In the genomic region with DNA sequence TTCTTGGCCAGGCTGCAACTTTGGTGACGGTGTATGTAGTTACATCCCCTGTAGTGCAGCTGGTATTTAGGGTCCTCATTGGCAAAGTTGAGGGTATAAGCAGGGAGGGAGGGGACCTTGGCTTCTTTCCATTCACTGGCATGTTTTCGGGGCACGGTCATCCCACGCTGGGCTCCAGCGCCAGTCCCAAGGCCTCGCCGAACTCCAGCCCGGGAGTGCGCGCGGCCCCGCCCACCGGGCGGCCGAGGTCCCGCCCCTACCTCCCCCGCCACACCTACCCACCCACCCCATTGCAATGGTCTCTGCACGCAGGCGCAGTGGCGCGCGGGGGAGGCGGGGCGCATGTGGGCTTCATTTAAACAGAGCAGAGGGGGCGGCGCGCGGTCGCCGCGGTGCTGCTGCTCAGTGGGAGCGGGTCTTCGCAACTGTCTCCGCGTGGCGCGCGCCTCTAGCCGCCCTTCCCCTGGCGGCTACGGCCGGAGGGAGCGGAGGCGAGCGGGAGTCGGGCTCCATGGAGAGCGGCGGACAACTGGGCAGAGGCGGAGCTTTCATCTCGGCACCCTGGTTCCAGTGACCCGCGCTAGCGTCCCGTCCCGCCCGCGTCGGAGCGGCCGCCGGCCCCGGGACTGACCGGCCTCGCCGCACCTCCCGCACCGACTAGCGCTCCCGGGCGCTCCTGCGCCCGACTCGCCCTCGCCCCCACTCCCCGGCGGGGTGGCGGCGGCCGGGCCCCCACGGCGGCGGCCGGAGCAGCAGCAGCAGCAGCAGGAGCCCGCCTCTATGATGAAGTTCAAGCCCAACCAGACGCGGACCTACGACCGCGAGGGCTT, we compare ENCODE assay signal across 8 cellular contexts. TPM values are rescaled to one million over a fixed set of nuclear protein-coding genes. Genes with fewer than 3 reads are reported as not detected.
DNase-seq lines count a peak whose midpoint lies in the region; ATAC-seq, FAIRE-seq and TF ChIP-seq lines count a peak whose summit lies in the region.
"Not testable (repeated sequence)": the region's sequence is repeated elsewhere in the genome, so short reads cannot be mapped to it uniquely, and the experiment has no call there.

A gene (plus strand): TSS at position 383 of the 830 bp plus-strand sequence. CDS start 398 bp downstream, at position 781.

- DNase-seq in EH (ENCODE audit: low read depth) (peak; percentile 93), H54 (ENCODE audit: insufficient read length, low spot score) (peak; percentile 89), RWPE2 (ENCODE audit: low spot score) (peak; percentile 91), fibroblast of mammary gland (ENCODE audit: low read depth) (peak; percentile 88)
- peak; percentile 95 for DNase-seq in natural killer cell treated with Interleukin-12 subunit alpha and Interleukin-12 subunit beta and Interleukin-15 and Interleukin-18, amount 100 ng/mL, for 72 hours (ENCODE audit: low spot score)
- peak; percentile 95 for DNase-seq in stimulated activated naive CD4-positive, alpha-beta T cell treated with Interleukin-2 at 50 U/mL for 16 hours (lab: John Stamatoyannopoulos, UW)

- TF ChIP-seq POLR2A in H54 (IDR thresholded peaks at IDR 0.05; ENCODE audit: low read depth, low read length): peak; percentile 93

- H3K9me2 ChIP-seq in Loucy (replicated peaks; ENCODE audit: low read depth, low read length): not testable (repeated sequence)

- H3K27me3 Mint-ChIP-seq in activated T-helper 17 cell treated with anti-CD3 and anti-CD28 coated beads, Interleukin-2, amount 50 U/mL, for 72 hours; natural killer cell treated with Interleukin-12 subunit alpha and Interleukin-12 subunit beta and Interleukin-15 and Interleukin-18, amount 100 ng/mL, for 72 hours: not testable (repeated sequence)

- FAIRE-seq in H54 (lab: Jason Lieb, UNC): peak; percentile 90

- H3K4me2 ChIP-seq in Loucy (ENCODE audit: low read depth, low read length, poor library complexity, severe bottlenecking): peak within 1 kb of the TSS; percentile 81

- not testable (repeated sequence) for H3K27me3 ChIP-seq in Loucy (ENCODE audit: insufficient read depth, low read length, poor library complexity, severe bottlenecking); RWPE2 (ENCODE audit: insufficient read depth, poor library complexity, severe bottlenecking)

- ATAC-seq in RWPE2 (ENCODE audit: low read depth): peak; percentile 79
- peak; percentile 79 for ATAC-seq in activated T-helper 17 cell treated with anti-CD3 and anti-CD28 coated beads, Interleukin-2, amount 50 U/mL, for 72 hours (replicated peaks)
- ATAC-seq in natural killer cell treated with Interleukin-12 subunit alpha and Interleukin-12 subunit beta and Interleukin-15 and Interleukin-18, amount 100 ng/mL, for 72 hours: peak; percentile 94 to 95

- not testable (repeated sequence) for TF ChIP-seq CTCF in Loucy (conservative IDR thresholded peaks at IDR 0.05; ENCODE audit: low read length); RWPE2 (IDR thresholded peaks at IDR 0.05; ENCODE audit: poor library complexity, severe bottlenecking); fibroblast of mammary gland (conservative IDR thresholded peaks at IDR 0.05; ENCODE audit: control insufficient read depth, insufficient read depth, low read depth, low read length)

- not testable (repeated sequence) for H3K36me3 ChIP-seq in Loucy (ENCODE audit: insufficient read depth, low read length); RWPE2 (ENCODE audit: low read depth)

- peak within 1 kb of the TSS; percentile 96 for H2AFZ ChIP-seq in Loucy (ENCODE audit: low read length)

- H3K4me3 ChIP-seq in Loucy (ENCODE audit: low read length, poor library complexity, severe bottlenecking) (peak within 1 kb of the TSS; percentile 84), RWPE2 (ENCODE audit: severe bottlenecking) (peak within 1 kb of the TSS; percentile 92), fibroblast of mammary gland (ENCODE audit: control insufficient read depth, low read depth, low read length) (peak within 1 kb of the TSS; percentile 79)

- H3K79me2 ChIP-seq in Loucy (ENCODE audit: insufficient read depth, low read length): peaks cover 45% of the 10 kb centered on the region

- H3K9me3 Mint-ChIP-seq in activated T-helper 17 cell treated with anti-CD3 and anti-CD28 coated beads, Interleukin-2, amount 50 U/mL, for 72 hours; natural killer cell treated with Interleukin-12 subunit alpha and Interleukin-12 subunit beta and Interleukin-15 and Interleukin-18, amount 100 ng/mL, for 72 hours: not testable (repeated sequence)

- H3K27ac Mint-ChIP-seq in activated T-helper 17 cell treated with anti-CD3 and anti-CD28 coated beads, Interleukin-2, amount 50 U/mL, for 72 hours: peak within 1 kb of the TSS; percentile 99
- H3K27ac Mint-ChIP-seq in natural killer cell treated with Interleukin-12 subunit alpha and Interleukin-12 subunit beta and Interleukin-15 and Interleukin-18, amount 100 ng/mL, for 72 hours: peak within 1 kb of the TSS; percentile 97 to 98

- H3K4me1 Mint-ChIP-seq in activated T-helper 17 cell treated with anti-CD3 and anti-CD28 coated beads, Interleukin-2, amount 50 U/mL, for 72 hours: peaks cover 25% of the 10 kb centered on the region
- peaks cover 36 to 45% of the 10 kb centered on the region in 2 donors for H3K4me1 Mint-ChIP-seq in natural killer cell treated with Interleukin-12 subunit alpha and Interleukin-12 subunit beta and Interleukin-15 and Interleukin-18, amount 100 ng/mL, for 72 hours (ENCODE audit: low read depth in 2 of 2)

- H3K9me3 ChIP-seq in Loucy (ENCODE audit: insufficient read depth, low read depth, low read length); RWPE2 (ENCODE audit: severe bottlenecking): not testable (repeated sequence)

- peaks cover 36% of the 10 kb centered on the region for H3K36me3 Mint-ChIP-seq in activated T-helper 17 cell treated with anti-CD3 and anti-CD28 coated beads, Interleukin-2, amount 50 U/mL, for 72 hours (ENCODE audit: low read depth)
- H3K36me3 Mint-ChIP-seq in natural killer cell treated with Interleukin-12 subunit alpha and Interleukin-12 subunit beta and Interleukin-15 and Interleukin-18, amount 100 ng/mL, for 72 hours: not testable (repeated sequence)

- H3K9ac ChIP-seq in Loucy (ENCODE audit: low read depth, low read length, poor library complexity, severe bottlenecking): peak within 1 kb of the TSS; percentile 84

- peak within 1 kb of the TSS; percentile 99 for H3K4me3 Mint-ChIP-seq in activated T-helper 17 cell treated with anti-CD3 and anti-CD28 coated beads, Interleukin-2, amount 50 U/mL, for 72 hours
- H3K4me3 Mint-ChIP-seq in natural killer cell treated with Interleukin-12 subunit alpha and Interleukin-12 subunit beta and Interleukin-15 and Interleukin-18, amount 100 ng/mL, for 72 hours: peak within 1 kb of the TSS; percentile 98

- H3K4me1 ChIP-seq in Loucy (ENCODE audit: insufficient read depth, low read length, poor library complexity, severe bottlenecking): peaks cover 23% of the 10 kb centered on the region
- H3K4me1 ChIP-seq in RWPE2 (ENCODE audit: insufficient read depth, poor library complexity, severe bottlenecking): not testable (repeated sequence)

- H4K20me1 ChIP-seq in Loucy (ENCODE audit: insufficient read depth, low read length, poor library complexity, severe bottlenecking): peaks cover 30% of the 10 kb centered on the region

- peak within 1 kb of the TSS; percentile 74 for H3K27ac ChIP-seq in RWPE2 (ENCODE audit: poor library complexity, severe bottlenecking)

- H3F3A ChIP-seq in Loucy (ENCODE audit: low read depth): not testable (repeated sequence)

RNA-seq across cellular contexts. Expression of the gene that starts here (rescaled TPM):
- total RNA-seq in activated T-helper 17 cell treated with anti-CD3 and anti-CD28 coated beads, Interleukin-2, amount 50 U/mL, for 72 hours: 10 to 100 TPM; 41.2 to 51.6 TPM
- total RNA-seq in natural killer cell treated with Interleukin-12 subunit alpha and Interleukin-12 subunit beta and Interleukin-15 and Interleukin-18, amount 100 ng/mL, for 72 hours: 10 to 100 TPM; 30.3 to 32.8 TPM

Comparison
In these comparisons a context has a peak if more than half of its experiments do, and no peak if none do; other contexts are left out.
1. Peak in every context shown above with its lines: DNase-seq, ATAC-seq, H3K4me3 ChIP-seq and H3K27ac ChIP-seq.